ENCODE assay signal across 1 cellular context in the genomic region with DNA sequence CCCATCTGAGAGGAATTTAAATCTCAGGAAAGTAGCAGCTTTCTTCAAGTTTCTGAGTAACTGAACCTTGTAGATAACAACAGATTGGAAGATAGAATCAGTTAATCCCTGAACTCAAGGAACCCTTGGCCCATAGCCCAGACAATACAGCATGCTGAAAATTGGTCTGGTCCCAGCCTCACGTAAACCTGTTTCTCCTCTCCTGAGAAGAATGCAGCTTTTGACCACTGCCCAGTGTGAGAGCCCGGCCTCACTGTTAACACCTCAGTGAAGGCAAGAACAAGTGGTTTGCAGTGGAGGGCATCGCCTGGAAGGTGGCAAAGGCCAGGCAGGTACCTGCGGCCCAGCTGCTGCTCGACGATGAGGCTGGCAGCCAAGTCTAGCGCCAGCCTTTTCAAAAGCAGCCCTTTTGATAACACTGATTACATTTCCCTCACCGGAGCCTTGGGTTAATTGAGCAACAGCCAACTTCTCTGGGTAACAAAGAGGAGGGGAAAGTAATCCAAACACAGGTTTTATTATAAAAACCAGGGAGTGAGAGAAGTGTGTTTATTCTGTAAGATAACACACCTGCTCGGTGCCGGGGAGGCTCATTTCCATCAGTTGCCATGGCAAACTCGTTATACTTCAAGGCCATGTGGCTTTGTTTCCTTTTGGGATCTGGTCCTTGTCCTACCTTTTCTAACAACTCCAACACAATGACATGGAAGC.
A peak's percentile ranks its signal among the peaks of the same experiment; 100 is the strongest.
TF ChIP-seq lines count a peak whose summit lies in the region.

No MANE protein-coding gene starts in this region.

TF ChIP-seq in HEK293, 187 proteins besides CTCF, POLR2A, EP300 and RAD21 (continued from another document and continues in another):
- TF ChIP-seq ZNF704 (tag by site-specific recombination; IDR thresholded peaks at IDR 0.05) (no peak), ZIC2 (tag by site-specific recombination; IDR thresholded peaks at IDR 0.05) (no peak), ZNF350 (tag by site-specific recombination; IDR thresholded peaks at IDR 0.05) (no peak), ZNF837 (tag by site-specific recombination; IDR thresholded peaks at IDR 0.05) (no peak), SP2 (tag by site-specific recombination; IDR thresholded peaks at IDR 0.05) (no peak), ZNF184 (tag by site-specific recombination; IDR thresholded peaks at IDR 0.05) (no peak), ZNF596 (tag by site-specific recombination; IDR thresholded peaks at IDR 0.05) (no peak), ZFP41 (tag by site-specific recombination; IDR thresholded peaks at IDR 0.05; ENCODE audit: borderline replicate concordance) (no peak), ZNF324 (tag by site-specific recombination; IDR thresholded peaks at IDR 0.05) (no peak), ZSCAN18 (tag by site-specific recombination; IDR thresholded peaks at IDR 0.05) (no peak), ZNF544 (tag by site-specific recombination; IDR thresholded peaks at IDR 0.05) (no peak), KLF17 (tag by site-specific recombination; IDR thresholded peaks at IDR 0.05) (no peak), ZNF707 (tag by site-specific recombination; IDR thresholded peaks at IDR 0.05) (no peak), ZBTB48 (tag by site-specific recombination; IDR thresholded peaks at IDR 0.05) (peak; percentile 68), OSR2 (tag by site-specific recombination; IDR thresholded peaks at IDR 0.05) (peak; percentile 40; the same call in 1 of the 2 replicates), YY1 (tag by site-specific recombination; IDR thresholded peaks at IDR 0.05) (no peak), ZNF830 (tag by site-specific recombination; IDR thresholded peaks at IDR 0.05; ENCODE audit: low read depth) (no peak), ZNF302 (tag by site-specific recombination; IDR thresholded peaks at IDR 0.05; ENCODE audit: low read depth) (no peak), OVOL3 (tag by site-specific recombination; IDR thresholded peaks at IDR 0.05) (no peak), HOXA7 (CRISPR knock-in tag; IDR thresholded peaks at IDR 0.05; ENCODE audit: borderline replicate concordance) (no peak), ZNF660 (tag by site-specific recombination; IDR thresholded peaks at IDR 0.05) (no peak), ZNF426 (tag by site-specific recombination; IDR thresholded peaks at IDR 0.05) (no peak), PBX3 (CRISPR knock-in tag; IDR thresholded peaks at IDR 0.05) (no peak), ZXDB (tag by site-specific recombination; IDR thresholded peaks at IDR 0.05) (no peak; the same call in 1 of the 2 replicates), IKZF3 (tag by site-specific recombination; IDR thresholded peaks at IDR 0.05) (peak; percentile 47; the same call in 1 of the 2 replicates), ZNF768 (tag by site-specific recombination; IDR thresholded peaks at IDR 0.05) (no peak), ZBTB26 (tag by site-specific recombination; optimal IDR thresholded peaks at IDR 0.05) (no peak), ZNF140 (tag by site-specific recombination; IDR thresholded peaks at IDR 0.05) (no peak), BCL11B (tag by site-specific recombination; IDR thresholded peaks at IDR 0.05; ENCODE audit: low read depth) (no peak), GLI4 (tag by site-specific recombination; IDR thresholded peaks at IDR 0.05) (no peak), ZNF214 (tag by site-specific recombination; IDR thresholded peaks at IDR 0.05; ENCODE audit: borderline replicate concordance) (no peak), ZNF274 (IDR thresholded peaks at IDR 0.05; ENCODE audit: low read length) (no peak), ZNF274 (tag by site-specific recombination; IDR thresholded peaks at IDR 0.05; ENCODE audit: borderline replicate concordance) (no peak), SCRT2 (tag by site-specific recombination; IDR thresholded peaks at IDR 0.05) (peak; percentile 80)
- TF ChIP-seq, protein P1, sequence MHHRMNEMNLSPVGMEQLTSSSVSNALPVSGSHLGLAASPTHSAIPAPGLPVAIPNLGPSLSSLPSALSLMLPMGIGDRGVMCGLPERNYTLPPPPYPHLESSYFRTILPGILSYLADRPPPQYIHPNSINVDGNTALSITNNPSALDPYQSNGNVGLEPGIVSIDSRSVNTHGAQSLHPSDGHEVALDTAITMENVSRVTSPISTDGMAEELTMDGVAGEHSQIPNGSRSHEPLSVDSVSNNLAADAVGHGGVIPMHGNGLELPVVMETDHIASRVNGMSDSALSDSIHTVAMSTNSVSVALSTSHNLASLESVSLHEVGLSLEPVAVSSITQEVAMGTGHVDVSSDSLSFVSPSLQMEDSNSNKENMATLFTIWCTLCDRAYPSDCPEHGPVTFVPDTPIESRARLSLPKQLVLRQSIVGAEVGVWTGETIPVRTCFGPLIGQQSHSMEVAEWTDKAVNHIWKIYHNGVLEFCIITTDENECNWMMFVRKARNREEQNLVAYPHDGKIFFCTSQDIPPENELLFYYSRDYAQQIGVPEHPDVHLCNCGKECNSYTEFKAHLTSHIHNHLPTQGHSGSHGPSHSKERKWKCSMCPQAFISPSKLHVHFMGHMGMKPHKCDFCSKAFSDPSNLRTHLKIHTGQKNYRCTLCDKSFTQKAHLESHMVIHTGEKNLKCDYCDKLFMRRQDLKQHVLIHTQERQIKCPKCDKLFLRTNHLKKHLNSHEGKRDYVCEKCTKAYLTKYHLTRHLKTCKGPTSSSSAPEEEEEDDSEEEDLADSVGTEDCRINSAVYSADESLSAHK (tag by site-specific recombination; IDR thresholded peaks at IDR 0.05): peak; percentile 26
- TF ChIP-seq, protein P2, sequence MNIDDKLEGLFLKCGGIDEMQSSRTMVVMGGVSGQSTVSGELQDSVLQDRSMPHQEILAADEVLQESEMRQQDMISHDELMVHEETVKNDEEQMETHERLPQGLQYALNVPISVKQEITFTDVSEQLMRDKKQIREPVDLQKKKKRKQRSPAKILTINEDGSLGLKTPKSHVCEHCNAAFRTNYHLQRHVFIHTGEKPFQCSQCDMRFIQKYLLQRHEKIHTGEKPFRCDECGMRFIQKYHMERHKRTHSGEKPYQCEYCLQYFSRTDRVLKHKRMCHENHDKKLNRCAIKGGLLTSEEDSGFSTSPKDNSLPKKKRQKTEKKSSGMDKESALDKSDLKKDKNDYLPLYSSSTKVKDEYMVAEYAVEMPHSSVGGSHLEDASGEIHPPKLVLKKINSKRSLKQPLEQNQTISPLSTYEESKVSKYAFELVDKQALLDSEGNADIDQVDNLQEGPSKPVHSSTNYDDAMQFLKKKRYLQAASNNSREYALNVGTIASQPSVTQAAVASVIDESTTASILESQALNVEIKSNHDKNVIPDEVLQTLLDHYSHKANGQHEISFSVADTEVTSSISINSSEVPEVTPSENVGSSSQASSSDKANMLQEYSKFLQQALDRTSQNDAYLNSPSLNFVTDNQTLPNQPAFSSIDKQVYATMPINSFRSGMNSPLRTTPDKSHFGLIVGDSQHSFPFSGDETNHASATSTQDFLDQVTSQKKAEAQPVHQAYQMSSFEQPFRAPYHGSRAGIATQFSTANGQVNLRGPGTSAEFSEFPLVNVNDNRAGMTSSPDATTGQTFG (tag by site-specific recombination; IDR thresholded peaks at IDR 0.05; ENCODE audit: borderline replicate concordance): no peak
- TF ChIP-seq, protein P3, sequence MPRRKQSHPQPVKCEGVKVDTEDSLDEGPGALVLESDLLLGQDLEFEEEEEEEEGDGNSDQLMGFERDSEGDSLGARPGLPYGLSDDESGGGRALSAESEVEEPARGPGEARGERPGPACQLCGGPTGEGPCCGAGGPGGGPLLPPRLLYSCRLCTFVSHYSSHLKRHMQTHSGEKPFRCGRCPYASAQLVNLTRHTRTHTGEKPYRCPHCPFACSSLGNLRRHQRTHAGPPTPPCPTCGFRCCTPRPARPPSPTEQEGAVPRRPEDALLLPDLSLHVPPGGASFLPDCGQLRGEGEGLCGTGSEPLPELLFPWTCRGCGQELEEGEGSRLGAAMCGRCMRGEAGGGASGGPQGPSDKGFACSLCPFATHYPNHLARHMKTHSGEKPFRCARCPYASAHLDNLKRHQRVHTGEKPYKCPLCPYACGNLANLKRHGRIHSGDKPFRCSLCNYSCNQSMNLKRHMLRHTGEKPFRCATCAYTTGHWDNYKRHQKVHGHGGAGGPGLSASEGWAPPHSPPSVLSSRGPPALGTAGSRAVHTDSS (tag by site-specific recombination; IDR thresholded peaks at IDR 0.05): no peak
- TF ChIP-seq, protein P4, sequence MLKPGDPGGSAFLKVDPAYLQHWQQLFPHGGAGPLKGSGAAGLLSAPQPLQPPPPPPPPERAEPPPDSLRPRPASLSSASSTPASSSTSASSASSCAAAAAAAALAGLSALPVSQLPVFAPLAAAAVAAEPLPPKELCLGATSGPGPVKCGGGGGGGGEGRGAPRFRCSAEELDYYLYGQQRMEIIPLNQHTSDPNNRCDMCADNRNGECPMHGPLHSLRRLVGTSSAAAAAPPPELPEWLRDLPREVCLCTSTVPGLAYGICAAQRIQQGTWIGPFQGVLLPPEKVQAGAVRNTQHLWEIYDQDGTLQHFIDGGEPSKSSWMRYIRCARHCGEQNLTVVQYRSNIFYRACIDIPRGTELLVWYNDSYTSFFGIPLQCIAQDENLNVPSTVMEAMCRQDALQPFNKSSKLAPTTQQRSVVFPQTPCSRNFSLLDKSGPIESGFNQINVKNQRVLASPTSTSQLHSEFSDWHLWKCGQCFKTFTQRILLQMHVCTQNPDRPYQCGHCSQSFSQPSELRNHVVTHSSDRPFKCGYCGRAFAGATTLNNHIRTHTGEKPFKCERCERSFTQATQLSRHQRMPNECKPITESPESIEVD (tag by site-specific recombination; IDR thresholded peaks at IDR 0.05): peak; percentile 52
- TF ChIP-seq, protein P5, sequence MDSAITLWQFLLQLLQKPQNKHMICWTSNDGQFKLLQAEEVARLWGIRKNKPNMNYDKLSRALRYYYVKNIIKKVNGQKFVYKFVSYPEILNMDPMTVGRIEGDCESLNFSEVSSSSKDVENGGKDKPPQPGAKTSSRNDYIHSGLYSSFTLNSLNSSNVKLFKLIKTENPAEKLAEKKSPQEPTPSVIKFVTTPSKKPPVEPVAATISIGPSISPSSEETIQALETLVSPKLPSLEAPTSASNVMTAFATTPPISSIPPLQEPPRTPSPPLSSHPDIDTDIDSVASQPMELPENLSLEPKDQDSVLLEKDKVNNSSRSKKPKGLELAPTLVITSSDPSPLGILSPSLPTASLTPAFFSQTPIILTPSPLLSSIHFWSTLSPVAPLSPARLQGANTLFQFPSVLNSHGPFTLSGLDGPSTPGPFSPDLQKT (IDR thresholded peaks at IDR 0.05; ENCODE audit: borderline replicate concordance, low read depth, low read length): no peak
